Comparison of ENCODE assay signal across 15 cellular contexts in genomic region chr7:2979951-2980350, GRCh38.
A peak's percentile ranks its signal among the peaks of the same experiment; 100 is the strongest.
DNase-seq lines count a peak whose midpoint lies in the region; ATAC-seq, FAIRE-seq and TF ChIP-seq lines count a peak whose summit lies in the region.
"Had no signal": no experiment of that assay in that cellular context is flagged by ENCODE, and none has a peak within 500 bp of the region (broad histone marks: within the 10 kb centered on the region; RNA-seq: fewer than 3 reads in every experiment).

No MANE protein-coding gene starts in this region.

- CTCF ChIA-PET in CD4-positive, alpha-beta T cell (lab: Charles Lee) = no interaction called here

- H3K27me3 ChIP-seq in CD4-positive, alpha-beta T cell (ENCODE audit: control insufficient read depth, insufficient read depth, low read length) = no peaks in the 10 kb centered on the region
- peaks cover 0 to 17% (median 3%) of the 10 kb centered on the region in 3 donors for H3K27me3 ChIP-seq in psoas muscle (ENCODE audit: insufficient read depth in 3 of 3, low read length in 2 of 3)
- H3K27me3 ChIP-seq: Peyer's patch had no signal

- DNase-seq in CD4-positive, alpha-beta T cell = no peak
- no peak for DNase-seq in GM19239 (ENCODE audit: insufficient read length, low spot score)
- DNase-seq in naive thymus-derived CD8-positive, alpha-beta T cell = no peak
- DNase-seq in psoas muscle = no peak
- no peak for DNase-seq in HuH-7 (ENCODE audit: low spot score)
- DNase-seq: activated CD4-positive, alpha-beta T cell treated with anti-CD3 and anti-CD28 coated beads for 1 hour; central memory CD4-positive, alpha-beta T cell; EL; H7; kidney glomerular epithelial cell; NCI-H1417 treated with DMSO at 0.1 percent for 48 hours had no signal

- ATAC-seq in CD4-positive, alpha-beta T cell (ENCODE audit: poor library complexity) = no peak
- ATAC-seq in naive thymus-derived CD8-positive, alpha-beta T cell = no peak
- ATAC-seq in GM19023 (IDR thresholded peaks at IDR 0.05; ENCODE audit: unreplicated experiment) (no peak), psoas muscle (no peak)

- peak overlapping the region; percentile 87 for H3K27ac Mint-ChIP-seq in CD4-positive, alpha-beta T cell
- H3K27ac Mint-ChIP-seq in activated naive CD8-positive, alpha-beta T cell = peak overlapping the region; percentile 50
- H3K27ac Mint-ChIP-seq in naive thymus-derived CD8-positive, alpha-beta T cell = peak overlapping the region; percentile 84 to 99 (median 94)
- H3K27ac Mint-ChIP-seq: type B pancreatic cell had no signal

- no peak for TF ChIP-seq CTCF in CD4-positive, alpha-beta T cell (IDR thresholded peaks at IDR 0.05)
- no peak for TF ChIP-seq CTCF in psoas muscle (IDR thresholded peaks at IDR 0.05)

- 67 to 71% (median 68%) methylated on average over 13 of the region's 13 CpGs for WGBS in psoas muscle, 3 donors

- H3K27me3 Mint-ChIP-seq in CD4-positive, alpha-beta T cell = no peaks in the 10 kb centered on the region
- H3K27me3 Mint-ChIP-seq in activated naive CD8-positive, alpha-beta T cell = no peaks in the 10 kb centered on the region
- no peaks in the 10 kb centered on the region for H3K27me3 Mint-ChIP-seq in naive thymus-derived CD8-positive, alpha-beta T cell

- peak; percentile 44 for FAIRE-seq in GM19239 (lab: Jason Lieb, UNC)

- peak overlapping the region; percentile 38 for H3K27ac ChIP-seq in CD4-positive, alpha-beta T cell (ENCODE audit: low read depth, low read length)
- H3K27ac ChIP-seq in psoas muscle = no peak overlapping the region

- intact Hi-C loops in CD4-positive, alpha-beta T cell (cut with DNase I, micrococcal nuclease) = no loop called here
- intact Hi-C loops in psoas muscle (cut with DNase I) = no loop called here

- H3K36me3 ChIP-seq in psoas muscle (ENCODE audit: insufficient read depth in 1 of 2, low read depth in 1 of 2) = no peaks in the 10 kb centered on the region
- H3K36me3 ChIP-seq: Peyer's patch had no signal

- no peaks in the 10 kb centered on the region for H3K9me3 ChIP-seq in CD4-positive, alpha-beta T cell (ENCODE audit: control insufficient read depth, low read length)
- H3K9me3 ChIP-seq in psoas muscle = no peaks in the 10 kb centered on the region
- H3K9me3 ChIP-seq: Peyer's patch had no signal

- peaks cover 71% of the 10 kb centered on the region for H3K4me1 Mint-ChIP-seq in CD4-positive, alpha-beta T cell (ENCODE audit: low read depth)
- H3K4me1 Mint-ChIP-seq in activated naive CD8-positive, alpha-beta T cell (ENCODE audit: low read depth) = peaks cover 81% of the 10 kb centered on the region
- H3K4me1 Mint-ChIP-seq in naive thymus-derived CD8-positive, alpha-beta T cell = peaks cover 48 to 87% (median 86%) of the 10 kb centered on the region in 4 donors

- H3K4me3 Mint-ChIP-seq in CD4-positive, alpha-beta T cell = peak overlapping the region; percentile 6
- H3K4me3 Mint-ChIP-seq in activated naive CD8-positive, alpha-beta T cell = peak overlapping the region; percentile 85
- peak overlapping the region; percentile 80 to 93 (median 88) for H3K4me3 Mint-ChIP-seq in naive thymus-derived CD8-positive, alpha-beta T cell
- H3K4me3 Mint-ChIP-seq: type B pancreatic cell had no signal

- no peaks in the 10 kb centered on the region for H3K9me3 Mint-ChIP-seq in CD4-positive, alpha-beta T cell
- no peaks in the 10 kb centered on the region for H3K9me3 Mint-ChIP-seq in activated naive CD8-positive, alpha-beta T cell (ENCODE audit: low read depth)
- H3K9me3 Mint-ChIP-seq in naive thymus-derived CD8-positive, alpha-beta T cell = no peaks in the 10 kb centered on the region
- H3K9me3 Mint-ChIP-seq: type B pancreatic cell had no signal

- H3K4me3 ChIP-seq in psoas muscle = no peak overlapping the region

- H3K36me3 Mint-ChIP-seq in CD4-positive, alpha-beta T cell (ENCODE audit: low read depth) = peaks cover 60% of the 10 kb centered on the region
- H3K36me3 Mint-ChIP-seq in activated naive CD8-positive, alpha-beta T cell = peaks cover 3% of the 10 kb centered on the region
- H3K36me3 Mint-ChIP-seq in naive thymus-derived CD8-positive, alpha-beta T cell = peaks cover 0 to 11% (median 5%) of the 10 kb centered on the region in 3 donors
- H3K36me3 Mint-ChIP-seq: type B pancreatic cell had no signal

- POLR2A ChIA-PET in CD4-positive, alpha-beta T cell (lab: Charles Lee) = no interaction called here
- POLR2A ChIA-PET in naive thymus-derived CD8-positive, alpha-beta T cell (lab: Charles Lee) = interaction anchor here (0.5 to 4.5 kb wide), 9 partner anchors 14 to 161 kb away, joined by 3 to 22 read pairs (median 4); no protein-coding TSS in a partner anchor

- no peaks in the 10 kb centered on the region for H3K4me1 ChIP-seq in psoas muscle

Comparison
In these comparisons a context has a peak if more than half of its experiments do, and no peak if none do; other contexts are left out.
1. H3K4me3 Mint-ChIP-seq: peak in every context shown above with its lines; median percentile 88 in naive thymus-derived CD8-positive, alpha-beta T cell; 85 in activated naive CD8-positive, alpha-beta T cell; 6 in CD4-positive, alpha-beta T cell.